In the genomic region with DNA sequence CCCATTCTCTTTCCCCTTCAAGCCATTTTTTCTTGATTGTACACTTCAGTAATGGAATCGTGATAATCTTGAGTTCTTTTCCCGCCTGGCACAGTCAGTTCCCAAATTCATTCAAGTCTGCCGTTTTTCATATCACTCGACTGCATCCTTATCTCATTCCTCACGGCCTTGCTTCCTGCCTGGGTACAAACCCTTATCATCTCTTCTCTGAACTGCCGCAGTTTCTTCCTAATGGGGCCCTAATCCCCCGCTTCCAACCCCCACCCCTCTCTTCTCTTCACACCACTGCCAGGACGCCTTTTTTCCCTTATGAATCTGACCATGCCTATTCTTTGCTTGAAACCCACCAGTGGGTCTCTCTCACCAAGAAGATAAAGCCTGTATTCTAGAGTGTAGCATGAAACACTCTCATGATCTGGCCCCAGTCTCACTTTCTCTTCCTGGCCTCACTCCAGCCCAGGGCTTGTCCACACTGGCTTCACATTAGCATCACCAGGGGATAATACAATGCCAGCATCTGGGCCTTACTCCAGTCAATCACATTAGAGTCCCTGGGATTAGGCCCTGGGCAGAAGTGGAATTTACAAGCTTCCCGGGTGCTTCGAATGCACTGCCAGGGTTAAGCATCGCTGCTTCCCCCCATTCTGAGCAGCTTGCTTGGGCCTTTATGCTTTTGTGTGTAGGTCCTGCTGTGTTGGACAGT, we compare ENCODE assay signal across 1 cellular context.
TF ChIP-seq lines count a peak whose summit lies in the region.

No MANE protein-coding gene starts in this region.

TF ChIP-seq in K562, 482 proteins besides CTCF, POLR2A, EP300 and RAD21 (continued from another document and continues in another):
- TF ChIP-seq, protein P1, sequence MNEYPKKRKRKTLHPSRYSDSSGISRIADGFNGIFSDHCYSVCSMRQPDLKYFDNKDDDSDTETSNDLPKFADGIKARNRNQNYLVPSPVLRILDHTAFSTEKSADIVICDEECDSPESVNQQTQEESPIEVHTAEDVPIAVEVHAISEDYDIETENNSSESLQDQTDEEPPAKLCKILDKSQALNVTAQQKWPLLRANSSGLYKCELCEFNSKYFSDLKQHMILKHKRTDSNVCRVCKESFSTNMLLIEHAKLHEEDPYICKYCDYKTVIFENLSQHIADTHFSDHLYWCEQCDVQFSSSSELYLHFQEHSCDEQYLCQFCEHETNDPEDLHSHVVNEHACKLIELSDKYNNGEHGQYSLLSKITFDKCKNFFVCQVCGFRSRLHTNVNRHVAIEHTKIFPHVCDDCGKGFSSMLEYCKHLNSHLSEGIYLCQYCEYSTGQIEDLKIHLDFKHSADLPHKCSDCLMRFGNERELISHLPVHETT (CRISPR knock-in tag; conservative IDR thresholded peaks at IDR 0.05 in 1 of 2, IDR thresholded peaks at IDR 0.05 in 1 of 2): 0 out of 4 replicates have a peak, but pooled peaks of 1 of the 2 experiments have one; percentile 39
- TF ChIP-seq NBN (IDR thresholded peaks at IDR 0.05; ENCODE audit: low read depth) (peak; percentile 72; the same call in 1 of the 2 replicates), ZNF133 (CRISPR knock-in tag; IDR thresholded peaks at IDR 0.05) (0 out of 2 replicates have a peak, but pooled peaks have one; percentile 9), ZNF785 (CRISPR knock-in tag; IDR thresholded peaks at IDR 0.05) (no peak), NCOA1 (IDR thresholded peaks at IDR 0.05; ENCODE audit: low read depth) (peak; percentile 50; the same call in 1 of the 2 replicates), TBP (optimal IDR thresholded peaks at IDR 0.05; ENCODE audit: low read depth, low read length) (no peak), ZNF184 (CRISPR knock-in tag; IDR thresholded peaks at IDR 0.05) (no peak), JUNB (CRISPR knock-in tag; conservative IDR thresholded peaks at IDR 0.05) (no peak), ARID1B (IDR thresholded peaks at IDR 0.05) (peak; percentile 90), NR2C2 (CRISPR knock-in tag; IDR thresholded peaks at IDR 0.05) (no peak), NR2C2 (tag; IDR thresholded peaks at IDR 0.05) (no peak), NRF1 (conservative IDR thresholded peaks at IDR 0.05 in 1 of 2, IDR thresholded peaks at IDR 0.05 in 1 of 2) (no peak), JUND (IDR thresholded peaks at IDR 0.05; ENCODE audit: borderline replicate concordance, low read depth, low read length) (no peak), JUND (tag; IDR thresholded peaks at IDR 0.05; ENCODE audit: borderline replicate concordance, low read depth, low read length) (peak; percentile 49; the same call in 1 of the 3 replicates), RB1 (IDR thresholded peaks at IDR 0.05; ENCODE audit: low read depth) (no peak), ZSCAN32 (CRISPR knock-in tag; IDR thresholded peaks at IDR 0.05) (no peak), ETV6 (IDR thresholded peaks at IDR 0.05; ENCODE audit: borderline replicate concordance in 1 of 2, low read depth in 2 of 2, low read length in 1 of 2) (peak in 1 of 2 experiments; percentile 76; a peak in 3 of 4 replicates), ETV6 (CRISPR knock-in tag; IDR thresholded peaks at IDR 0.05; ENCODE audit: borderline replicate concordance) (no peak), SRSF3 (IDR thresholded peaks at IDR 0.05; ENCODE audit: insufficient read depth, low read length) (no peak), STAT5A (IDR thresholded peaks at IDR 0.05; ENCODE audit: borderline replicate concordance, low read length) (no peak), NFATC3 (IDR thresholded peaks at IDR 0.05) (no peak), RBBP5 (IDR thresholded peaks at IDR 0.05; ENCODE audit: borderline replicate concordance, insufficient read depth, low read length, poor library complexity, severe bottlenecking) (no peak), CBFA2T2 (conservative IDR thresholded peaks at IDR 0.05) (peak; percentile 61), ZNF830 (CRISPR knock-in tag; IDR thresholded peaks at IDR 0.05) (no peak), HNRNPK (IDR thresholded peaks at IDR 0.05; ENCODE audit: low read depth, low read length, poor library complexity, severe bottlenecking) (no peak), SMARCA5 (IDR thresholded peaks at IDR 0.05) (no peak), ZNF3 (CRISPR knock-in tag; IDR thresholded peaks at IDR 0.05) (no peak), TCF3 (CRISPR knock-in tag; IDR thresholded peaks at IDR 0.05) (peak; percentile 22; the same call in 1 of the 2 replicates), ZNF507 (tag; conservative IDR thresholded peaks at IDR 0.05) (no peak), CCNT2 (IDR thresholded peaks at IDR 0.05; ENCODE audit: borderline replicate concordance, extremely low read depth, insufficient read length, low read depth, low read length) (no peak), ZSCAN29 (IDR thresholded peaks at IDR 0.05) (no peak), PHF21A (IDR thresholded peaks at IDR 0.05; ENCODE audit: borderline replicate concordance, low read depth) (no peak), ASH1L (IDR thresholded peaks at IDR 0.05; ENCODE audit: borderline replicate concordance, low read depth, partially characterized antibody) (no peak), RCOR1 (IDR thresholded peaks at IDR 0.05; ENCODE audit: borderline replicate concordance in 1 of 2, low read depth in 2 of 2, low read length in 2 of 2) (peak in 1 of 2 experiments; percentile 53; a peak in 1 of 4 replicates), ZNF232 (CRISPR knock-in tag; IDR thresholded peaks at IDR 0.05) (no peak), JUN (IDR thresholded peaks at IDR 0.05; ENCODE audit: borderline replicate concordance, low read depth, low read length) (no peak), JUN (CRISPR knock-in tag; IDR thresholded peaks at IDR 0.05; ENCODE audit: borderline replicate concordance) (no peak), TCF7 (IDR thresholded peaks at IDR 0.05; ENCODE audit: borderline replicate concordance) (no peak), ADNP (tag; IDR thresholded peaks at IDR 0.05) (no peak)
- TF ChIP-seq, protein P2, sequence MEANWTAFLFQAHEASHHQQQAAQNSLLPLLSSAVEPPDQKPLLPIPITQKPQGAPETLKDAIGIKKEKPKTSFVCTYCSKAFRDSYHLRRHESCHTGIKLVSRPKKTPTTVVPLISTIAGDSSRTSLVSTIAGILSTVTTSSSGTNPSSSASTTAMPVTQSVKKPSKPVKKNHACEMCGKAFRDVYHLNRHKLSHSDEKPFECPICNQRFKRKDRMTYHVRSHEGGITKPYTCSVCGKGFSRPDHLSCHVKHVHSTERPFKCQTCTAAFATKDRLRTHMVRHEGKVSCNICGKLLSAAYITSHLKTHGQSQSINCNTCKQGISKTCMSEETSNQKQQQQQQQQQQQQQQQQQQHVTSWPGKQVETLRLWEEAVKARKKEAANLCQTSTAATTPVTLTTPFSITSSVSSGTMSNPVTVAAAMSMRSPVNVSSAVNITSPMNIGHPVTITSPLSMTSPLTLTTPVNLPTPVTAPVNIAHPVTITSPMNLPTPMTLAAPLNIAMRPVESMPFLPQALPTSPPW (CRISPR knock-in tag; IDR thresholded peaks at IDR 0.05): peak; percentile 77
- TF ChIP-seq, protein P3, sequence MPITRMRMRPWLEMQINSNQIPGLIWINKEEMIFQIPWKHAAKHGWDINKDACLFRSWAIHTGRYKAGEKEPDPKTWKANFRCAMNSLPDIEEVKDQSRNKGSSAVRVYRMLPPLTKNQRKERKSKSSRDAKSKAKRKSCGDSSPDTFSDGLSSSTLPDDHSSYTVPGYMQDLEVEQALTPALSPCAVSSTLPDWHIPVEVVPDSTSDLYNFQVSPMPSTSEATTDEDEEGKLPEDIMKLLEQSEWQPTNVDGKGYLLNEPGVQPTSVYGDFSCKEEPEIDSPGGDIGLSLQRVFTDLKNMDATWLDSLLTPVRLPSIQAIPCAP (CRISPR knock-in tag; IDR thresholded peaks at IDR 0.05; ENCODE audit: borderline replicate concordance): no peak
- TF ChIP-seq, protein P4, sequence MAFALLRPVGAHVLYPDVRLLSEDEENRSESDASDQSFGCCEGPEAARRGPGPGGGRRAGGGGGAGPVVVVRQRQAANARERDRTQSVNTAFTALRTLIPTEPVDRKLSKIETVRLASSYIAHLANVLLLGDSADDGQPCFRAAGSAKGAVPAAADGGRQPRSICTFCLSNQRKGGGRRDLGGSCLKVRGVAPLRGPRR (CRISPR knock-in tag; IDR thresholded peaks at IDR 0.05): no peak
- TF ChIP-seq, protein P5, sequence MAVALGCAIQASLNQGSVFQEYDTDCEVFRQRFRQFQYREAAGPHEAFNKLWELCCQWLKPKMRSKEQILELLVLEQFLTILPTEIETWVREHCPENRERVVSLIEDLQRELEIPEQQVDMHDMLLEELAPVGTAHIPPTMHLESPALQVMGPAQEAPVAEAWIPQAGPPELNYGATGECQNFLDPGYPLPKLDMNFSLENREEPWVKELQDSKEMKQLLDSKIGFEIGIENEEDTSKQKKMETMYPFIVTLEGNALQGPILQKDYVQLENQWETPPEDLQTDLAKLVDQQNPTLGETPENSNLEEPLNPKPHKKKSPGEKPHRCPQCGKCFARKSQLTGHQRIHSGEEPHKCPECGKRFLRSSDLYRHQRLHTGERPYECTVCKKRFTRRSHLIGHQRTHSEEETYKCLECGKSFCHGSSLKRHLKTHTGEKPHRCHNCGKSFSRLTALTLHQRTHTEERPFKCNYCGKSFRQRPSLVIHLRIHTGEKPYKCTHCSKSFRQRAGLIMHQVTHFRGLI (CRISPR knock-in tag; IDR thresholded peaks at IDR 0.05): no peak
- TF ChIP-seq, protein P6, sequence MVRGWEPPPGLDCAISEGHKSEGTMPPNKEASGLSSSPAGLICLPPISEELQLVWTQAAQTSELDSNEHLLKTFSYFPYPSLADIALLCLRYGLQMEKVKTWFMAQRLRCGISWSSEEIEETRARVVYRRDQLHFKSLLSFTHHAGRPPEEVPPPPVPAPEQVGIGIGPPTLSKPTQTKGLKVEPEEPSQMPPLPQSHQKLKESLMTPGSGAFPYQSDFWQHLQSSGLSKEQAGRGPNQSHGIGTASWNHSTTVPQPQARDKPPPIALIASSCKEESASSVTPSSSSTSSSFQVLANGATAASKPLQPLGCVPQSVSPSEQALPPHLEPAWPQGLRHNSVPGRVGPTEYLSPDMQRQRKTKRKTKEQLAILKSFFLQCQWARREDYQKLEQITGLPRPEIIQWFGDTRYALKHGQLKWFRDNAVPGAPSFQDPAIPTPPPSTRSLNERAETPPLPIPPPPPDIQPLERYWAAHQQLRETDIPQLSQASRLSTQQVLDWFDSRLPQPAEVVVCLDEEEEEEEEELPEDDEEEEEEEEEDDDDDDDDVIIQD (CRISPR knock-in tag; IDR thresholded peaks at IDR 0.05): no peak
- TF ChIP-seq, protein P7, sequence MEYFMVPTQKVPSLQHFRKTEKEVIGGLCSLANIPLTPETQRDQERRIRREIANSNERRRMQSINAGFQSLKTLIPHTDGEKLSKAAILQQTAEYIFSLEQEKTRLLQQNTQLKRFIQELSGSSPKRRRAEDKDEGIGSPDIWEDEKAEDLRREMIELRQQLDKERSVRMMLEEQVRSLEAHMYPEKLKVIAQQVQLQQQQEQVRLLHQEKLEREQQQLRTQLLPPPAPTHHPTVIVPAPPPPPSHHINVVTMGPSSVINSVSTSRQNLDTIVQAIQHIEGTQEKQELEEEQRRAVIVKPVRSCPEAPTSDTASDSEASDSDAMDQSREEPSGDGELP (CRISPR knock-in tag; IDR thresholded peaks at IDR 0.05; ENCODE audit: borderline replicate concordance): no peak
- TF ChIP-seq, protein P8, sequence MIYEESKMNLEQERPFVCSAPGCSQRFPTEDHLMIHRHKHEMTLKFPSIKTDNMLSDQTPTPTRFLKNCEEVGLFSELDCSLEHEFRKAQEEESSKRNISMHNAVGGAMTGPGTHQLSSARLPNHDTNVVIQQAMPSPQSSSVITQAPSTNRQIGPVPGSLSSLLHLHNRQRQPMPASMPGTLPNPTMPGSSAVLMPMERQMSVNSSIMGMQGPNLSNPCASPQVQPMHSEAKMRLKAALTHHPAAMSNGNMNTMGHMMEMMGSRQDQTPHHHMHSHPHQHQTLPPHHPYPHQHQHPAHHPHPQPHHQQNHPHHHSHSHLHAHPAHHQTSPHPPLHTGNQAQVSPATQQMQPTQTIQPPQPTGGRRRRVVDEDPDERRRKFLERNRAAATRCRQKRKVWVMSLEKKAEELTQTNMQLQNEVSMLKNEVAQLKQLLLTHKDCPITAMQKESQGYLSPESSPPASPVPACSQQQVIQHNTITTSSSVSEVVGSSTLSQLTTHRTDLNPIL (CRISPR knock-in tag; IDR thresholded peaks at IDR 0.05): no peak
- TF ChIP-seq, protein P9, sequence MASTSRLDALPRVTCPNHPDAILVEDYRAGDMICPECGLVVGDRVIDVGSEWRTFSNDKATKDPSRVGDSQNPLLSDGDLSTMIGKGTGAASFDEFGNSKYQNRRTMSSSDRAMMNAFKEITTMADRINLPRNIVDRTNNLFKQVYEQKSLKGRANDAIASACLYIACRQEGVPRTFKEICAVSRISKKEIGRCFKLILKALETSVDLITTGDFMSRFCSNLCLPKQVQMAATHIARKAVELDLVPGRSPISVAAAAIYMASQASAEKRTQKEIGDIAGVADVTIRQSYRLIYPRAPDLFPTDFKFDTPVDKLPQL (IDR thresholded peaks at IDR 0.05; ENCODE audit: extremely low read depth, insufficient read length): no peak
- TF ChIP-seq, protein P10, sequence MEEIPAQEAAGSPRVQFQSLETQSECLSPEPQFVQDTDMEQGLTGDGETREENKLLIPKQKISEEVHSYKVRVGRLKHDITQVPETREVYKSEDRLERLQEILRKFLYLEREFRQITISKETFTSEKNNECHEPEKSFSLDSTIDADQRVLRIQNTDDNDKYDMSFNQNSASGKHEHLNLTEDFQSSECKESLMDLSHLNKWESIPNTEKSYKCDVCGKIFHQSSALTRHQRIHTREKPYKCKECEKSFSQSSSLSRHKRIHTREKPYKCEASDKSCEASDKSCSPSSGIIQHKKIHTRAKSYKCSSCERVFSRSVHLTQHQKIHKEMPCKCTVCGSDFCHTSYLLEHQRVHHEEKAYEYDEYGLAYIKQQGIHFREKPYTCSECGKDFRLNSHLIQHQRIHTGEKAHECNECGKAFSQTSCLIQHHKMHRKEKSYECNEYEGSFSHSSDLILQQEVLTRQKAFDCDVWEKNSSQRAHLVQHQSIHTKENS (CRISPR knock-in tag; IDR thresholded peaks at IDR 0.05): no peak
- TF ChIP-seq, protein P11, sequence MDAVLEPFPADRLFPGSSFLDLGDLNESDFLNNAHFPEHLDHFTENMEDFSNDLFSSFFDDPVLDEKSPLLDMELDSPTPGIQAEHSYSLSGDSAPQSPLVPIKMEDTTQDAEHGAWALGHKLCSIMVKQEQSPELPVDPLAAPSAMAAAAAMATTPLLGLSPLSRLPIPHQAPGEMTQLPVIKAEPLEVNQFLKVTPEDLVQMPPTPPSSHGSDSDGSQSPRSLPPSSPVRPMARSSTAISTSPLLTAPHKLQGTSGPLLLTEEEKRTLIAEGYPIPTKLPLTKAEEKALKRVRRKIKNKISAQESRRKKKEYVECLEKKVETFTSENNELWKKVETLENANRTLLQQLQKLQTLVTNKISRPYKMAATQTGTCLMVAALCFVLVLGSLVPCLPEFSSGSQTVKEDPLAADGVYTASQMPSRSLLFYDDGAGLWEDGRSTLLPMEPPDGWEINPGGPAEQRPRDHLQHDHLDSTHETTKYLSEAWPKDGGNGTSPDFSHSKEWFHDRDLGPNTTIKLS (IDR thresholded peaks at IDR 0.05; ENCODE audit: borderline replicate concordance, low read depth): no peak
- TF ChIP-seq, protein P12, sequence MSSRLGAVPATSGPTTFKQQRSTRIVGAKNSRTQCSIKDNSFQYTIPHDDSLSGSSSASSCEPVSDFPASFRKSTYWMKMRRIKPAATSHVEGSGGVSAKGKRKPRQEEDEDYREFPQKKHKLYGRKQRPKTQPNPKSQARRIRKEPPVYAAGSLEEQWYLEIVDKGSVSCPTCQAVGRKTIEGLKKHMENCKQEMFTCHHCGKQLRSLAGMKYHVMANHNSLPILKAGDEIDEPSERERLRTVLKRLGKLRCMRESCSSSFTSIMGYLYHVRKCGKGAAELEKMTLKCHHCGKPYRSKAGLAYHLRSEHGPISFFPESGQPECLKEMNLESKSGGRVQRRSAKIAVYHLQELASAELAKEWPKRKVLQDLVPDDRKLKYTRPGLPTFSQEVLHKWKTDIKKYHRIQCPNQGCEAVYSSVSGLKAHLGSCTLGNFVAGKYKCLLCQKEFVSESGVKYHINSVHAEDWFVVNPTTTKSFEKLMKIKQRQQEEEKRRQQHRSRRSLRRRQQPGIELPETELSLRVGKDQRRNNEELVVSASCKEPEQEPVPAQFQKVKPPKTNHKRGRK (tag; IDR thresholded peaks at IDR 0.05): no peak
